9 cellular contexts compared by ENCODE assay signal in genomic region chr1:223714421-223714724, GRCh38. TPM values are rescaled to one million over a fixed set of nuclear protein-coding genes. Genes with fewer than 3 reads are reported as not detected.
DNase-seq lines count a peak whose midpoint lies in the region; ATAC-seq, FAIRE-seq and TF ChIP-seq lines count a peak whose summit lies in the region.
"Had no signal": no experiment of that assay in that cellular context is flagged by ENCODE, and none has a peak within 500 bp of the region (broad histone marks: within the 10 kb centered on the region; RNA-seq: fewer than 3 reads in every experiment).

No MANE protein-coding gene starts in this region.

- H3K4me3 Mint-ChIP-seq in activated T-cell treated with anti-CD3 and anti-CD28 coated beads, Interleukin-2, amount 50 U/mL, for 72 hours = peak overlapping the region; percentile 78 to 84

- H3K27ac ChIP-seq in kidney (ENCODE audit: low read depth in 2 of 2, low read length in 2 of 2) (peak overlapping the region in 1 of 2 donors; percentile 97), tibial artery (peak overlapping the region; percentile 85 to 90)

- H3K4me3 ChIP-seq in adipocyte (ENCODE audit: low read length) (peak overlapping the region; percentile 96), kidney (ENCODE audit: low read length in 2 of 2) (peak overlapping the region; percentile 9 to 85), tibial artery (peak overlapping the region in 1 of 2 donors; percentile 71)

- peaks cover 30% of the 10 kb centered on the region for H3K36me3 ChIP-seq in adipocyte (ENCODE audit: control insufficient read depth, insufficient read depth, low read length, severe bottlenecking)
- H3K36me3 ChIP-seq in kidney (ENCODE audit: control insufficient read depth in 1 of 2, insufficient read depth in 2 of 2, low read length in 2 of 2) = peaks cover 7 to 12% of the 10 kb centered on the region in 2 donors
- H3K36me3 ChIP-seq in tibial artery = peaks cover 17 to 24% (median 23%) of the 10 kb centered on the region in 3 donors

- no peak for DNase-seq in activated T-cell treated with anti-CD3 and anti-CD28 coated beads, Interleukin-2, amount 50 U/mL, for 72 hours
- no peak for DNase-seq in activated T-cell treated with anti-CD3 and anti-CD28 coated beads, Interleukin-2, amount 50 U/mL, for 1 hour
- DNase-seq in adipocyte (ENCODE audit: low read depth) (no peak), kidney (no peak), tibial artery (no peak), T1000 (lab: John Stamatoyannopoulos, UW) (no peak)
- no peak for DNase-seq in stimulated activated naive CD4-positive, alpha-beta T cell treated with Interleukin-2 at 50 U/mL for 16 hours (lab: John Stamatoyannopoulos, UW)
- no peak for DNase-seq in activated effector memory CD4-positive, alpha-beta T cell treated with Interleukin-2 at 50 U/mL for 16 hours
- DNase-seq: NCI-H345 had no signal

- intact Hi-C loops in kidney (cut with DNase I) = loop anchor here (5.0 kb wide), 1 partner anchor 33 kb away; no protein-coding TSS in a partner anchor
- intact Hi-C loops in tibial artery (cut with DNase I; ENCODE audit: low total_unique reads) = no loop called here

- no peaks in the 10 kb centered on the region for H3K9me3 ChIP-seq in adipocyte (ENCODE audit: control insufficient read depth, low read length)
- H3K9me3 ChIP-seq in kidney (ENCODE audit: control insufficient read depth in 1 of 2, low read length in 2 of 2) = no peaks in the 10 kb centered on the region
- no peaks in the 10 kb centered on the region for H3K9me3 ChIP-seq in tibial artery

- TF ChIP-seq CTCF in kidney (IDR thresholded peaks at IDR 0.05; ENCODE audit: borderline replicate concordance, extremely low read depth, insufficient read depth) (no peak), tibial artery (IDR thresholded peaks at IDR 0.05) (no peak)

- H3K4me1 ChIP-seq in adipocyte (ENCODE audit: control insufficient read depth, insufficient read depth, low read length) (peaks cover 56% of the 10 kb centered on the region), kidney (ENCODE audit: control insufficient read depth in 1 of 2, insufficient read depth in 1 of 2, low read depth in 1 of 2, low read length in 2 of 2) (peaks cover 23 to 45% of the 10 kb centered on the region in 2 donors), tibial artery (peaks cover 0 to 57% (median 41%) of the 10 kb centered on the region in 4 donors)

- H3K9me3 Mint-ChIP-seq in activated T-cell treated with anti-CD3 and anti-CD28 coated beads, Interleukin-2, amount 50 U/mL, for 72 hours = no peaks in the 10 kb centered on the region

- peaks cover 73% of the 10 kb centered on the region for H3K4me1 Mint-ChIP-seq in activated T-cell treated with anti-CD3 and anti-CD28 coated beads, Interleukin-2, amount 50 U/mL, for 72 hours (ENCODE audit: low read depth)

- FAIRE-seq in kidney (lab: Jason Lieb, UNC) = no peak

- H3K9ac ChIP-seq in adipocyte (ENCODE audit: low read length) (peak overlapping the region; percentile 99), kidney (ENCODE audit: low read length in 2 of 2) (peak overlapping the region; percentile 30 to 96)

- no peak for ATAC-seq in activated T-cell treated with anti-CD3 and anti-CD28 coated beads, Interleukin-2, amount 50 U/mL, for 72 hours (replicated peaks in 1 of 2)

- no peaks in the 10 kb centered on the region for H3K27me3 Mint-ChIP-seq in activated T-cell treated with anti-CD3 and anti-CD28 coated beads, Interleukin-2, amount 50 U/mL, for 72 hours (ENCODE audit: low read depth)

- peak overlapping the region; percentile 70 for H3K27ac Mint-ChIP-seq in activated T-cell treated with anti-CD3 and anti-CD28 coated beads, Interleukin-2, amount 50 U/mL, for 72 hours

- peaks cover 0 to 4% of the 10 kb centered on the region in 2 donors for H3K36me3 Mint-ChIP-seq in activated T-cell treated with anti-CD3 and anti-CD28 coated beads, Interleukin-2, amount 50 U/mL, for 72 hours (ENCODE audit: insufficient read depth in 2 of 2)

- H3K27me3 ChIP-seq in adipocyte (replicated peaks; ENCODE audit: control insufficient read depth, insufficient read depth, low read length) = no peaks in the 10 kb centered on the region
- H3K27me3 ChIP-seq in tibial artery = no peaks in the 10 kb centered on the region

RNA-seq across cellular contexts. Expression of gene CAPN2, which starts 2.0 kb away (rescaled TPM):
- 10 to 100 TPM; 37.8 to 58.8 TPM for total RNA-seq in activated T-cell treated with anti-CD3 and anti-CD28 coated beads, Interleukin-2, amount 50 U/mL, for 72 hours
- total RNA-seq in kidney = 276 TPM
- 175 TPM for polyA plus RNA-seq in kidney (ENCODE audit: insufficient read depth, low read depth, low replicate concordance)

RNA-seq across cellular contexts. Expression of gene CAPN8, which starts 48.9 kb away (rescaled TPM):
- total RNA-seq in activated T-cell treated with anti-CD3 and anti-CD28 coated beads, Interleukin-2, amount 50 U/mL, for 72 hours = not detected
- total RNA-seq in kidney = 56.1 TPM
- polyA plus RNA-seq in kidney (ENCODE audit: insufficient read depth, low read depth, low replicate concordance) = 0.84 TPM

Comparison
In these comparisons a context has a peak if more than half of its experiments do, and no peak if none do; other contexts are left out.
1. RNA of gene CAPN8, which starts 48.9 kb away (total RNA-seq): 56.1 TPM in kidney (single experiment); not detected in activated T-cell treated with anti-CD3 and anti-CD28 coated beads, Interleukin-2, amount 50 U/mL, for 72 hours; every median in the first group is over 10 times any median in the second.